10 cellular contexts compared by ENCODE assay signal in genomic region chr10:3825244-3825643, GRCh38. TPM values are rescaled to one million over a fixed set of nuclear protein-coding genes. Genes with fewer than 3 reads are reported as not detected.
DNase-seq lines count a peak whose midpoint lies in the region; ATAC-seq and TF ChIP-seq lines count a peak whose summit lies in the region.
"Had no signal": no experiment of that assay in that cellular context is flagged by ENCODE, and none has a peak within 500 bp of the region (broad histone marks: within the 10 kb centered on the region; RNA-seq: fewer than 3 reads in every experiment).

No MANE protein-coding gene starts in this region.

- no peak for TF ChIP-seq CTCF in WTC11 (IDR thresholded peaks at IDR 0.05)

- H3K4me1 Mint-ChIP-seq in CD4-positive, CD25-positive, alpha-beta regulatory T cell: peaks cover 13 to 25% (median 22%) of the 10 kb centered on the region in 4 donors
- H3K4me1 Mint-ChIP-seq in activated CD8-positive, alpha-beta T cell treated with anti-CD3 and anti-CD28 coated beads, Interleukin-2, amount 10 ng/mL, durations not matched to agents 7 days and 5 days (ENCODE audit: low read depth): peaks cover 30% of the 10 kb centered on the region
- H3K4me1 Mint-ChIP-seq in WTC11: peaks cover 35% of the 10 kb centered on the region

- no peak for ATAC-seq in CD4-positive, CD25-positive, alpha-beta regulatory T cell (ENCODE audit: low read depth in 2 of 2)
- ATAC-seq in activated CD8-positive, alpha-beta T cell treated with anti-CD3 and anti-CD28 coated beads, Interleukin-2, amount 10 ng/mL, durations not matched to agents 7 days and 5 days: no peak
- ATAC-seq in WTC11: no peak
- ATAC-seq: stimulated activated naive CD8-positive, alpha-beta T cell treated with anti-CD3 and anti-CD28 coated beads, Interleukin-15, amount 100 ng/mL, for 72 hours had no signal

- no peaks in the 10 kb centered on the region for H3K9me3 ChIP-seq in CD4-positive, CD25-positive, alpha-beta regulatory T cell (ENCODE audit: control insufficient read depth in 2 of 2, low read length in 2 of 2)
- H3K9me3 ChIP-seq: prostate gland had no signal

- no peak overlapping the region for H3K4me3 ChIP-seq in CD4-positive, CD25-positive, alpha-beta regulatory T cell (ENCODE audit: low read depth, low read length)
- H3K4me3 ChIP-seq: prostate gland had no signal

- H3K36me3 ChIP-seq in CD4-positive, CD25-positive, alpha-beta regulatory T cell (ENCODE audit: control insufficient read depth, insufficient read depth, low read length): no peaks in the 10 kb centered on the region
- H3K36me3 ChIP-seq: prostate gland had no signal

- POLR2A ChIA-PET in activated CD8-positive, alpha-beta T cell treated with anti-CD3 and anti-CD28 coated beads, Interleukin-2, amount 10 ng/mL, durations not matched to agents 7 days and 5 days (lab: Charles Lee): interaction anchor here (2.7 kb wide), 1 partner anchor 40 kb away, joined by 8 read pairs; the partner anchor contains the start of gene KLF6
- POLR2A ChIA-PET in WTC11 (lab: Charles Lee): no interaction called here

- no peaks in the 10 kb centered on the region for H3K27me3 Mint-ChIP-seq in CD4-positive, CD25-positive, alpha-beta regulatory T cell
- H3K27me3 Mint-ChIP-seq in activated CD8-positive, alpha-beta T cell treated with anti-CD3 and anti-CD28 coated beads, Interleukin-2, amount 10 ng/mL, durations not matched to agents 7 days and 5 days (ENCODE audit: low read depth): no peaks in the 10 kb centered on the region
- no peaks in the 10 kb centered on the region for H3K27me3 Mint-ChIP-seq in WTC11 (ENCODE audit: low read depth)
- H3K27me3 Mint-ChIP-seq: stimulated activated naive CD8-positive, alpha-beta T cell treated with anti-CD3 and anti-CD28 coated beads, Interleukin-15, amount 100 ng/mL, for 72 hours had no signal

- H3K27me3 ChIP-seq in CD4-positive, CD25-positive, alpha-beta regulatory T cell (ENCODE audit: control insufficient read depth, insufficient read depth, low read length): no peaks in the 10 kb centered on the region

- H3K4me1 ChIP-seq in CD4-positive, CD25-positive, alpha-beta regulatory T cell (ENCODE audit: control insufficient read depth, insufficient read depth, low read length, poor library complexity, severe bottlenecking): peaks cover 18% of the 10 kb centered on the region
- H3K4me1 ChIP-seq: prostate gland had no signal

- DNase-seq in CD4-positive, CD25-positive, alpha-beta regulatory T cell: no peak
- DNase-seq in LHCN-M2 (ENCODE audit: low read depth) (peak; percentile 97), dedifferentiated amniotic fluid mesenchymal stem cell (ENCODE audit: extremely low spot score) (peak; percentile 86), mucosa of gallbladder (ENCODE audit: low spot score) (peak; percentile 61), WTC11 (ENCODE audit: low spot score) (no peak), NCI-H345 (lab: John Stamatoyannopoulos, UW) (no peak), anterior cingulate cortex (lab: John Stamatoyannopoulos, UW) (no peak)
- no peak for DNase-seq in activated CD8-positive, alpha-beta T cell treated with anti-CD3 and anti-CD28 coated beads, Interleukin-2, amount 10 ng/mL, durations not matched to agents 7 days and 5 days
- DNase-seq: stimulated activated naive CD8-positive, alpha-beta T cell treated with anti-CD3 and anti-CD28 coated beads, Interleukin-15, amount 100 ng/mL, for 72 hours had no signal

- CTCF ChIA-PET in activated CD8-positive, alpha-beta T cell treated with anti-CD3 and anti-CD28 coated beads, Interleukin-2, amount 10 ng/mL, durations not matched to agents 7 days and 5 days (lab: Charles Lee): no interaction called here
- CTCF ChIA-PET in WTC11 (lab: Charles Lee): no interaction called here

- H3K36me3 Mint-ChIP-seq in CD4-positive, CD25-positive, alpha-beta regulatory T cell: no peaks in the 10 kb centered on the region
- H3K36me3 Mint-ChIP-seq in activated CD8-positive, alpha-beta T cell treated with anti-CD3 and anti-CD28 coated beads, Interleukin-2, amount 10 ng/mL, durations not matched to agents 7 days and 5 days (ENCODE audit: low read depth): peaks cover 2% of the 10 kb centered on the region
- no peaks in the 10 kb centered on the region for H3K36me3 Mint-ChIP-seq in WTC11

- peak overlapping the region in 1 of 4 donors; percentile 7 for H3K4me3 Mint-ChIP-seq in CD4-positive, CD25-positive, alpha-beta regulatory T cell
- H3K4me3 Mint-ChIP-seq in activated CD8-positive, alpha-beta T cell treated with anti-CD3 and anti-CD28 coated beads, Interleukin-2, amount 10 ng/mL, durations not matched to agents 7 days and 5 days: no peak overlapping the region
- H3K4me3 Mint-ChIP-seq in WTC11: no peak overlapping the region
- H3K4me3 Mint-ChIP-seq: stimulated activated naive CD8-positive, alpha-beta T cell treated with anti-CD3 and anti-CD28 coated beads, Interleukin-15, amount 100 ng/mL, for 72 hours had no signal

- H3K9me3 Mint-ChIP-seq in CD4-positive, CD25-positive, alpha-beta regulatory T cell: peaks cover 0 to 1% (median 0%) of the 10 kb centered on the region in 7 donors
- H3K9me3 Mint-ChIP-seq in activated CD8-positive, alpha-beta T cell treated with anti-CD3 and anti-CD28 coated beads, Interleukin-2, amount 10 ng/mL, durations not matched to agents 7 days and 5 days (ENCODE audit: insufficient read depth): no peaks in the 10 kb centered on the region
- no peaks in the 10 kb centered on the region for H3K9me3 Mint-ChIP-seq in WTC11

- peak overlapping the region in 2 of 3 donors; percentile 31 to 75 for H3K27ac Mint-ChIP-seq in CD4-positive, CD25-positive, alpha-beta regulatory T cell
- no peak overlapping the region for H3K27ac Mint-ChIP-seq in activated CD8-positive, alpha-beta T cell treated with anti-CD3 and anti-CD28 coated beads, Interleukin-2, amount 10 ng/mL, durations not matched to agents 7 days and 5 days
- H3K27ac Mint-ChIP-seq in WTC11: no peak overlapping the region
- H3K27ac Mint-ChIP-seq: stimulated activated naive CD8-positive, alpha-beta T cell treated with anti-CD3 and anti-CD28 coated beads, Interleukin-15, amount 100 ng/mL, for 72 hours had no signal

- no peak overlapping the region for H3K27ac ChIP-seq in CD4-positive, CD25-positive, alpha-beta regulatory T cell (ENCODE audit: insufficient read depth, low read length, poor library complexity, severe bottlenecking)
- H3K27ac ChIP-seq: prostate gland had no signal

TF ChIP-seq in WTC11, 78 proteins besides CTCF, POLR2A, EP300 and RAD21 (continues in another document):
- TF ChIP-seq PRDM15 (CRISPR knock-in tag; IDR thresholded peaks at IDR 0.05): no peak
- no peak for TF ChIP-seq NR1H2 (CRISPR knock-in tag; IDR thresholded peaks at IDR 0.05)
- TF ChIP-seq ZNF263 (CRISPR knock-in tag; IDR thresholded peaks at IDR 0.05; ENCODE audit: low read depth): no peak
- no peak for TF ChIP-seq OVOL2 (CRISPR knock-in tag; IDR thresholded peaks at IDR 0.05; ENCODE audit: borderline replicate concordance)
- no peak for TF ChIP-seq ATF3 (CRISPR knock-in tag; conservative IDR thresholded peaks at IDR 0.05)

RNA-seq across cellular contexts. Expression of gene KLF6, which starts 40.2 kb away (rescaled TPM):
- 1,887 TPM for total RNA-seq in CD4-positive, CD25-positive, alpha-beta regulatory T cell
- polyA plus RNA-seq in CD4-positive, CD25-positive, alpha-beta regulatory T cell: 100 to 1,000 TPM; 630 to 812 (median 656) TPM
- total RNA-seq in LHCN-M2 (2014; rRNA removed): 30.7 and 35.9 TPM in 2 replicates
- 48.4 TPM for polyA plus RNA-seq in LHCN-M2 (2012)
- 165 TPM for total RNA-seq in mucosa of gallbladder
- total RNA-seq in activated CD8-positive, alpha-beta T cell treated with anti-CD3 and anti-CD28 coated beads, Interleukin-2, amount 10 ng/mL, durations not matched to agents 7 days and 5 days: 100 to 1,000 TPM; 208 to 215 TPM
- total RNA-seq in WTC11 (2021): 25.4 to 27.9 TPM (median 27.3 TPM) in 3 replicates

Comparison
In these comparisons a context has a peak if more than half of its experiments do, and no peak if none do; other contexts are left out.
1. DNase-seq: peak in LHCN-M2 (single experiment), dedifferentiated amniotic fluid mesenchymal stem cell (single experiment) and mucosa of gallbladder (single experiment); none in CD4-positive, CD25-positive, alpha-beta regulatory T cell (0 of 3), activated CD8-positive, alpha-beta T cell treated with anti-CD3 and anti-CD28 coated beads, Interleukin-2, amount 10 ng/mL, durations not matched to agents 7 days and 5 days (single experiment), WTC11 (single experiment), NCI-H345 (single experiment) and anterior cingulate cortex (0 of 58).
2. H3K27ac Mint-ChIP-seq: peak in CD4-positive, CD25-positive, alpha-beta regulatory T cell (2 of 3); none in activated CD8-positive, alpha-beta T cell treated with anti-CD3 and anti-CD28 coated beads, Interleukin-2, amount 10 ng/mL, durations not matched to agents 7 days and 5 days (single experiment) and WTC11 (single experiment).